8 cellular contexts compared by ENCODE assay signal in genomic region chrX:103533428-103534216, GRCh38. TPM values are rescaled to one million over a fixed set of nuclear protein-coding genes. Genes with fewer than 3 reads are reported as not detected.
DNase-seq lines count a peak whose midpoint lies in the region; ATAC-seq lines count a peak whose summit lies in the region.

No MANE protein-coding gene starts in this region.

- H3K27ac ChIP-seq in mesendoderm (ENCODE audit: low read depth, low read length) = no peak overlapping the region

- H3K9me3 Mint-ChIP-seq in activated CD8-positive, alpha-beta memory T cell treated with anti-CD3 and anti-CD28 coated beads, Interleukin-2, amount 10 ng/mL, durations not matched to agents 7 days and 5 days (ENCODE audit: low read depth) = no peaks in the 10 kb centered on the region

- H4K5ac ChIP-seq in mesendoderm (ENCODE audit: low read length) = no peak overlapping the region

- no peak overlapping the region for H4K8ac ChIP-seq in mesendoderm (ENCODE audit: low read depth, low read length)

- H3K27me3 Mint-ChIP-seq in activated CD8-positive, alpha-beta memory T cell treated with anti-CD3 and anti-CD28 coated beads, Interleukin-2, amount 10 ng/mL, durations not matched to agents 7 days and 5 days = no peaks in the 10 kb centered on the region

- no peaks in the 10 kb centered on the region for H3K79me1 ChIP-seq in mesendoderm (ENCODE audit: low read length)

- H3K4me1 Mint-ChIP-seq in activated CD8-positive, alpha-beta memory T cell treated with anti-CD3 and anti-CD28 coated beads, Interleukin-2, amount 10 ng/mL, durations not matched to agents 7 days and 5 days = peaks cover 6% of the 10 kb centered on the region

- no peak overlapping the region for H3K27ac Mint-ChIP-seq in activated CD8-positive, alpha-beta memory T cell treated with anti-CD3 and anti-CD28 coated beads, Interleukin-2, amount 10 ng/mL, durations not matched to agents 7 days and 5 days

- no CpG with 5 or more reads among the region's 15 CpGs for WGBS in mesendoderm (ENCODE audit: extremely low coverage, insufficient coverage, low lambda C conversion rate)

- no peaks in the 10 kb centered on the region for H3K79me2 ChIP-seq in mesendoderm (ENCODE audit: control insufficient read depth, insufficient read depth, low read length)

- H2BK5ac ChIP-seq in mesendoderm (ENCODE audit: low read length) = no peak overlapping the region

- peak overlapping the region; percentile 82 for H3K4me3 ChIP-seq in endocrine pancreas (ENCODE audit: control insufficient read depth, insufficient read depth, low read length)
- no peak overlapping the region for H3K4me3 ChIP-seq in mesendoderm (ENCODE audit: low read length)

- ATAC-seq in HG02943 (IDR thresholded peaks at IDR 0.05; ENCODE audit: low read depth, unreplicated experiment) = peak; percentile 64
- ATAC-seq in activated CD8-positive, alpha-beta memory T cell treated with anti-CD3 and anti-CD28 coated beads, Interleukin-2, amount 10 ng/mL, durations not matched to agents 7 days and 5 days = peak; percentile 33
- ATAC-seq in HG03175 (IDR thresholded peaks at IDR 0.05; ENCODE audit: unreplicated experiment) = no peak

- H3K23ac ChIP-seq in mesendoderm (ENCODE audit: low read length) = no peak overlapping the region

- H2BK120ac ChIP-seq in mesendoderm (ENCODE audit: low read depth, low read length) = no peak overlapping the region

- DNase-seq in ELR (ENCODE audit: low read depth) = peak; percentile 71
- peak; percentile 36 for DNase-seq in NCI-H524 treated with DMSO at 0.1 percent for 48 hours (lab: John Stamatoyannopoulos, UW)
- DNase-seq in activated CD8-positive, alpha-beta memory T cell treated with anti-CD3 and anti-CD28 coated beads, Interleukin-2, amount 10 ng/mL, durations not matched to agents 7 days and 5 days = peak; percentile 65
- peak; percentile 61 for DNase-seq in mesendoderm
- peak; percentile 45 for DNase-seq in stimulated activated CD8-positive, alpha-beta memory T cell treated with anti-CD3 and anti-CD28 coated beads, Interleukin-15, amount 100 ng/mL, for 1 hour (ENCODE audit: low read depth)

- H3K4ac ChIP-seq in mesendoderm (ENCODE audit: low read depth, low read length) = no peak overlapping the region

- H3K4me1 ChIP-seq in endocrine pancreas (ENCODE audit: control insufficient read depth, insufficient read depth, low read length) = no peaks in the 10 kb centered on the region
- H3K4me1 ChIP-seq in mesendoderm (ENCODE audit: control insufficient read depth, low read depth, low read length) = no peaks in the 10 kb centered on the region

- H3K36me3 Mint-ChIP-seq in activated CD8-positive, alpha-beta memory T cell treated with anti-CD3 and anti-CD28 coated beads, Interleukin-2, amount 10 ng/mL, durations not matched to agents 7 days and 5 days = no peaks in the 10 kb centered on the region

- CTCF ChIA-PET in activated CD8-positive, alpha-beta memory T cell treated with anti-CD3 and anti-CD28 coated beads, Interleukin-2, amount 10 ng/mL, durations not matched to agents 7 days and 5 days (lab: Charles Lee) = interaction anchor here (0.9 to 1.0 kb wide), 2 partner anchors 24 to 279 kb away, joined by 3 to 4 read pairs; no protein-coding TSS in a partner anchor

- no peak overlapping the region for H2BK15ac ChIP-seq in mesendoderm (replicated peaks; ENCODE audit: low read depth)

- H2AK5ac ChIP-seq in mesendoderm (ENCODE audit: low read length) = no peak overlapping the region

- no peak overlapping the region for H3K56ac ChIP-seq in mesendoderm (ENCODE audit: low read length)

- no peak overlapping the region for H3K18ac ChIP-seq in mesendoderm (ENCODE audit: low read length)

- no peaks in the 10 kb centered on the region for H3K27me3 ChIP-seq in endocrine pancreas (ENCODE audit: control insufficient read depth, insufficient read depth, low read length)
- H3K27me3 ChIP-seq in mesendoderm (ENCODE audit: insufficient read depth, low read length, poor library complexity) = no peaks in the 10 kb centered on the region

- peak overlapping the region; percentile 49 for H3K4me3 Mint-ChIP-seq in activated CD8-positive, alpha-beta memory T cell treated with anti-CD3 and anti-CD28 coated beads, Interleukin-2, amount 10 ng/mL, durations not matched to agents 7 days and 5 days

- H3K9me3 ChIP-seq in endocrine pancreas (ENCODE audit: control insufficient read depth, low read length) = no peaks in the 10 kb centered on the region

- H3K36me3 ChIP-seq in endocrine pancreas (ENCODE audit: control insufficient read depth, insufficient read depth, low read length) = no peaks in the 10 kb centered on the region
- no peaks in the 10 kb centered on the region for H3K36me3 ChIP-seq in mesendoderm (ENCODE audit: control insufficient read depth, insufficient read depth, low read length)

- no peak overlapping the region for H3K4me2 ChIP-seq in mesendoderm (ENCODE audit: low read length)

- H3K9ac ChIP-seq in endocrine pancreas (ENCODE audit: control insufficient read depth, insufficient read depth, low read length) = peak overlapping the region; percentile 47
- peak overlapping the region; percentile 1 for H3K9ac ChIP-seq in mesendoderm (ENCODE audit: low read length)

RNA-seq across cellular contexts. Expression of gene RAB40A, which starts 14.3 kb away (rescaled TPM):
- total RNA-seq in activated CD8-positive, alpha-beta memory T cell treated with anti-CD3 and anti-CD28 coated beads, Interleukin-2, amount 10 ng/mL, durations not matched to agents 7 days and 5 days = under 1 TPM in 1 of 2 experiments, not detected in 1; 0.19 TPM
- 0.01 TPM for polyA plus RNA-seq in mesendoderm (2013, experiment 1 of 2)
- polyA plus RNA-seq in mesendoderm (2013, experiment 2 of 2) = 0.03 TPM

RNA-seq across cellular contexts. Expression of gene TCEAL4, which starts 51.7 kb away (rescaled TPM):
- total RNA-seq in activated CD8-positive, alpha-beta memory T cell treated with anti-CD3 and anti-CD28 coated beads, Interleukin-2, amount 10 ng/mL, durations not matched to agents 7 days and 5 days = 1 to 10 TPM; 3.5 to 5.0 TPM
- 100 TPM for polyA plus RNA-seq in mesendoderm (2013, experiment 1 of 2)
- 101 TPM for polyA plus RNA-seq in mesendoderm (2013, experiment 2 of 2)
